13 cellular contexts compared by ENCODE assay signal in the genomic region with DNA sequence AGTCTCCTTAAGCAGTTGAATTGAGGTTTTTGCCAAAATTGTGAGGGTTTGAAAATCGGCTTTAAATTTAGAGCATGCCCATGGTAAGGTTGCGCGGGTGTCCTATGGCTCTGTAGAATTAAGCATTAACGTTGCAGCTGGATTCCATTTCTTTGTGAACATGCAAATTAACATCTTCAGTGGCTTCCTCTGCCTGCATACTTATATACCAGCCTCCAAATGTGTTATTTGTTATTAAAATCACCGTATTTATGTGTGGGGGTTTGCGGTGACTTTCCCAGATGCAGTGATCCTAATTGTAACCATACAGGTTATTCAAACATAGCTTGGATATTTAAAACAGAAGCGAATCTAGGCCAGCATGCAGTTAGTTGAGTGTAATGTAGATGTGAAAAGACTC.
"Had no signal": no experiment of that assay in that cellular context is flagged by ENCODE, and none has a peak within 500 bp of the region (broad histone marks: within the 10 kb centered on the region; RNA-seq: fewer than 3 reads in every experiment).

No MANE protein-coding gene starts in this region.

- H3K36me3 ChIP-seq: ovary, upper lobe of right lung had no signal

- ATAC-seq: activated CD4-positive, CD25-positive, alpha-beta regulatory T cell treated with anti-CD3 and anti-CD28 coated beads, Interleukin-2, amount 50 U/mL, for 24 hours; body of pancreas; left cardiac atrium; T-helper 17 cell; upper lobe of right lung had no signal

- H3K27ac ChIP-seq: upper lobe of right lung had no signal

- DNase-seq: activated T-cell treated with anti-CD3 and anti-CD28 coated beads, Interleukin-2, amount 50 U/mL, for 1 hour; body of pancreas; central memory CD4-positive, alpha-beta T cell; effector CD8-positive, alpha-beta T cell; erythroblast; hypothalamus; left cardiac atrium; ovary; stimulated activated CD4-positive, alpha-beta T cell treated with anti-CD3 and anti-CD28 coated beads, Interleukin-2, amount 100 ng/mL, for 48 hours; stimulated activated naive CD4-positive, alpha-beta T cell treated with Interleukin-2 at 50 U/mL for 16 hours; T-helper 17 cell; upper lobe of right lung had no signal

- H3K4me3 ChIP-seq: body of pancreas, ovary, upper lobe of right lung had no signal

- H3K9me3 ChIP-seq: body of pancreas, ovary, upper lobe of right lung had no signal

- H3K27me3 ChIP-seq: body of pancreas, ovary, upper lobe of right lung had no signal
